In the genomic region with DNA sequence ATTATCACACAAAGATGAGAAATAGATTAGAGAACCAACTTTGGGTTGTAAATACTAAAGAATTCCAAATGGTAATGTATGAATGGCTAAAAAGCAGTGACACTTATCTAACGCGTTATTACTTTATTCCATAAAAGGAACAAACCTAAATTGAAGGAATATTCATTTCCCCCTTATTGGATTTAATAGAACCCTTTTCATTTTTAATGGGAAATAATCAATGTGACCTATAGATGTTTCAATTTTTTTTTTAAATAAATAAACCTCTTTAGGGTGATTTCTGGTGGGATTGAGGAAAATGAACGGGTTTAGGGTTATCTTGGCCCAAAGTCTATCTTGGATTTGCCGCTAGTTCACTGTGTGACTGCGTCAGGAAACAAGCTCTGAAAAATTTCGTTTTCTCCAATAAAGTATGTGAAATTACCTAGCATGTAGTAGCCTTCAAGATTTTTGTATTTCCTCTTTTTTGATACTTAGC, we compare ENCODE assay signal across 8 cellular contexts. TPM values are rescaled to one million over a fixed set of nuclear protein-coding genes. Genes with fewer than 3 reads are reported as not detected.
DNase-seq lines count a peak whose midpoint lies in the region; ATAC-seq and TF ChIP-seq lines count a peak whose summit lies in the region.

No MANE protein-coding gene starts in this region.

- H3K27ac ChIP-seq in SJSA1 (peak overlapping the region; percentile 86), fibroblast of lung (ENCODE audit: insufficient read depth, low read length) (peak overlapping the region; percentile 92), sigmoid colon (peak overlapping the region; percentile 95 to 98 (median 96))

- intact Hi-C loops in sigmoid colon (cut with DNase I) = loop anchor here (5.0 kb wide), 1 partner anchor 260 kb away; a partner anchor contains a TSS

- 0% methylated on average over 6 of the region's 6 CpGs for WGBS in sigmoid colon, 2 donors

- 0 out of 2 replicates have a peak, but pooled peaks cover 5% of the 10 kb centered on the region for H3K36me3 ChIP-seq in SJSA1
- H3K36me3 ChIP-seq in fibroblast of lung (ENCODE audit: control insufficient read depth, insufficient read depth, low read length) = no peaks in the 10 kb centered on the region
- no peaks in the 10 kb centered on the region for H3K36me3 ChIP-seq in sigmoid colon

- H3K9ac ChIP-seq in fibroblast of lung (ENCODE audit: insufficient read depth, low read length) = peak overlapping the region; percentile 78

- ATAC-seq in GM18870 (IDR thresholded peaks at IDR 0.05; ENCODE audit: unreplicated experiment) = peak; percentile 4

- H2AFZ ChIP-seq in fibroblast of lung (ENCODE audit: low read length) = peak overlapping the region; percentile 86

- no peaks in the 10 kb centered on the region for H3K9me3 ChIP-seq in SJSA1 (replicated peaks)
- no peaks in the 10 kb centered on the region for H3K9me3 ChIP-seq in fibroblast of lung (ENCODE audit: control insufficient read depth, insufficient read depth, low read depth, low read length)
- no peaks in the 10 kb centered on the region for H3K9me3 ChIP-seq in sigmoid colon

- peaks cover 10% of the 10 kb centered on the region for H3K79me2 ChIP-seq in fibroblast of lung (ENCODE audit: control insufficient read depth, insufficient read depth, low read length)

- no peak for TF ChIP-seq EP300 in sigmoid colon (IDR thresholded peaks at IDR 0.05)

- no peaks in the 10 kb centered on the region for H4K20me1 ChIP-seq in fibroblast of lung (ENCODE audit: control insufficient read depth, extremely low read depth, insufficient read depth, low read length)

- H3K4me3 ChIP-seq in SJSA1 = peak overlapping the region; percentile 75
- peak overlapping the region; percentile 70 to 92 (median 87) for H3K4me3 ChIP-seq in fibroblast of lung (replicated peaks in 1 of 4; ENCODE audit: control extremely low read depth in 1 of 4, insufficient read depth in 1 of 4, low read depth in 3 of 4, low read length in 4 of 4)
- peak overlapping the region; percentile 58 to 87 (median 79) for H3K4me3 ChIP-seq in sigmoid colon

- DNase-seq in SJSA1 (ENCODE audit: low read depth in 1 of 2, low spot score in 2 of 2) (no peak), fibroblast of lung (ENCODE audit: low read depth in 2 of 2) (no peak), sigmoid colon (no peak)
- DNase-seq in effector CD4-positive, alpha-beta T cell = no peak
- DNase-seq in activated CD8-positive, alpha-beta memory T cell treated with anti-CD3 and anti-CD28 coated beads for 24 hours = no peak
- DNase-seq in NK-92 treated with Interleukin-12 subunit alpha and Interleukin-12 subunit beta, amount 100 ng/mL, for 24 hours (lab: John Stamatoyannopoulos, UW) = no peak
- no peak for DNase-seq in activated CD4-positive, alpha-beta T cell treated with anti-CD3 and anti-CD28 coated beads, Interleukin-2, amount 50 U/mL, for 4 hours

- TF ChIP-seq CTCF in fibroblast of lung (conservative IDR thresholded peaks at IDR 0.05 in 1 of 2, IDR thresholded peaks at IDR 0.05 in 1 of 2; ENCODE audit: low read depth in 1 of 2, low read length in 2 of 2) = no peak
- no peak for TF ChIP-seq CTCF in sigmoid colon (IDR thresholded peaks at IDR 0.05)

- no peak for TF ChIP-seq POLR2A in sigmoid colon (IDR thresholded peaks at IDR 0.05)

- H3K4me1 ChIP-seq in SJSA1 (replicated peaks) (peaks cover 19% of the 10 kb centered on the region), fibroblast of lung (ENCODE audit: control insufficient read depth, extremely low read depth, insufficient read depth, low read length) (peaks cover 10% of the 10 kb centered on the region), sigmoid colon (peaks cover 0 to 34% (median 21%) of the 10 kb centered on the region in 4 donors)

- H3K27me3 ChIP-seq in SJSA1 (replicated peaks) = no peaks in the 10 kb centered on the region
- no peaks in the 10 kb centered on the region for H3K27me3 ChIP-seq in fibroblast of lung (ENCODE audit: control insufficient read depth, insufficient read depth, low read length)
- no peaks in the 10 kb centered on the region for H3K27me3 ChIP-seq in sigmoid colon

- peak overlapping the region; percentile 82 for H3K4me2 ChIP-seq in fibroblast of lung (ENCODE audit: extremely low read depth, insufficient read depth, low read length)

RNA-seq across cellular contexts. Expression of a gene that starts 1.9 kb away (rescaled TPM):
- 15.6 and 20.4 TPM in 2 replicates for total RNA-seq in SJSA1 (2014; rRNA removed; shearing (Covaris generic))
- 22.3 and 29.6 TPM in 2 replicates for total RNA-seq in fibroblast of lung
- 16.9 and 21.3 TPM in 2 replicates for polyA plus RNA-seq in fibroblast of lung
- polyA plus RNA-seq in fibroblast of lung (2012) = 13.0 and 14.1 TPM in 2 replicates
- 3.4 and 4.5 TPM in 2 replicates for polyA minus RNA-seq in fibroblast of lung (ENCODE audit: low replicate concordance)
- 10 to 100 TPM; 11.5 to 21.9 (median 17.2) TPM for total RNA-seq in sigmoid colon
- 10 to 100 TPM; 16.2 to 36.8 (median 22.2) TPM for polyA plus RNA-seq in sigmoid colon
